In the genomic region with DNA sequence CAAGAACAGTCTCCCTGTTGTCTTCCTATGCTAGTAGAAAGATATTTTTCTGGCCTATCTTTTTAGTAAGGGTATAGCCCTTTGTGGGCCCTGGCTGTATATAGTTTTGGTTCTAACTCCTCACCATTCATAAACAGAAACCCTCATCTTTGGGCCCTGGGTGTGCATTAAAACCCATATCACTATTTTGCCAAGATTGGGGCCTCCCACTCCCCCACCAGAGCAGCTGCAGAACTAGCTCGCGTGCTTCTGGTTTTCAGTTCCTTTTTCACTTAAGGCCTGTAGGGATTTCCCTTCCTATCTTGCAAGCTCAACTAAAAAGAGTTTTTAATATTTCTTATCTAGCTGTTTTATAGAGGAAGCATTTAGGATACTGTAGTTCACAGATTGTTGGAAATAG, we compare ENCODE assay signal across 11 cellular contexts.
A peak's percentile ranks its signal among the peaks of the same experiment; 100 is the strongest.
DNase-seq lines count a peak whose midpoint lies in the region; ATAC-seq and TF ChIP-seq lines count a peak whose summit lies in the region.
"Had no signal": no experiment of that assay in that cellular context is flagged by ENCODE, and none has a peak within 500 bp of the region (broad histone marks: within the 10 kb centered on the region; RNA-seq: fewer than 3 reads in every experiment).

No MANE protein-coding gene starts in this region.

- peak overlapping the region in 1 of 2 donors; percentile 25 for H3K27ac ChIP-seq in right atrium auricular region
- H3K27ac ChIP-seq in transverse colon = peak overlapping the region in 3 of 4 donors; percentile 18 to 51 (median 29)
- no peak overlapping the region for H3K27ac ChIP-seq in RWPE1

- H3K4me1 ChIP-seq in right atrium auricular region = peaks cover 0 to 31% of the 10 kb centered on the region in 2 donors
- peaks cover 0 to 23% (median 6%) of the 10 kb centered on the region in 4 donors for H3K4me1 ChIP-seq in transverse colon

- H3K4me1 Mint-ChIP-seq in activated naive CD4-positive, alpha-beta T cell treated with anti-CD3 and anti-CD28 coated beads, Interleukin-2, amount 10 ng/mL, durations not matched to agents 7 days and 5 days = peaks cover 14% of the 10 kb centered on the region

- H3K27me3 ChIP-seq in right atrium auricular region (no peaks in the 10 kb centered on the region), transverse colon (no peaks in the 10 kb centered on the region)
- H3K27me3 ChIP-seq: body of pancreas had no signal

- H3K4me3 Mint-ChIP-seq in activated naive CD4-positive, alpha-beta T cell treated with anti-CD3 and anti-CD28 coated beads, Interleukin-2, amount 10 ng/mL, durations not matched to agents 7 days and 5 days = no peak overlapping the region
- H3K4me3 Mint-ChIP-seq: CD4-positive, CD25-positive, alpha-beta regulatory T cell had no signal

- no peak for TF ChIP-seq EP300 in transverse colon (IDR thresholded peaks at IDR 0.05; ENCODE audit: low read depth)

- CTCF ChIA-PET in RWPE1 (lab: Yijun Ruan, JAX) = no interaction called here
- CTCF ChIA-PET in activated naive CD4-positive, alpha-beta T cell treated with anti-CD3 and anti-CD28 coated beads, Interleukin-2, amount 10 ng/mL, durations not matched to agents 7 days and 5 days (lab: Charles Lee) = interaction anchor here (1.1 to 1.3 kb wide), 2 partner anchors 227 to 256 kb away, joined by 3 to 5 read pairs; no protein-coding TSS in a partner anchor

- DNase-seq in Right ventricle myocardium superior = no peak
- no peak for DNase-seq in right atrium auricular region (ENCODE audit: low spot score)
- DNase-seq in SIG-M5 (lab: John Stamatoyannopoulos, UW) = peak; percentile 50
- peak; percentile 54 for DNase-seq in transverse colon
- DNase-seq in RWPE1 (ENCODE audit: low spot score) = no peak
- no peak for DNase-seq in ACHN
- DNase-seq in activated naive CD4-positive, alpha-beta T cell treated with anti-CD3 and anti-CD28 coated beads, Interleukin-2, amount 10 ng/mL, durations not matched to agents 7 days and 5 days = no peak
- DNase-seq: NCI-H2081 had no signal

- peaks cover 4% of the 10 kb centered on the region for H3K36me3 Mint-ChIP-seq in activated naive CD4-positive, alpha-beta T cell treated with anti-CD3 and anti-CD28 coated beads, Interleukin-2, amount 10 ng/mL, durations not matched to agents 7 days and 5 days

- H3K4me3 ChIP-seq in right atrium auricular region (no peak overlapping the region), transverse colon (no peak overlapping the region)
- H3K4me3 ChIP-seq: body of pancreas had no signal

- peak; percentile 21 for ATAC-seq in Right ventricle myocardium superior (ENCODE audit: poor library complexity)
- ATAC-seq in HG02973 (IDR thresholded peaks at IDR 0.05; ENCODE audit: unreplicated experiment) = peak; percentile 69
- ATAC-seq: body of pancreas had no signal

- H3K9me3 Mint-ChIP-seq in activated naive CD4-positive, alpha-beta T cell treated with anti-CD3 and anti-CD28 coated beads, Interleukin-2, amount 10 ng/mL, durations not matched to agents 7 days and 5 days = no peaks in the 10 kb centered on the region

- H3K9me3 ChIP-seq in right atrium auricular region = no peaks in the 10 kb centered on the region
- H3K9me3 ChIP-seq in transverse colon = no peaks in the 10 kb centered on the region
- H3K9me3 ChIP-seq: body of pancreas had no signal

- no peak for TF ChIP-seq POLR2A in transverse colon (IDR thresholded peaks at IDR 0.05)

- no peak for TF ChIP-seq CTCF in right atrium auricular region (IDR thresholded peaks at IDR 0.05)
- no peak for TF ChIP-seq CTCF in transverse colon (IDR thresholded peaks at IDR 0.05)
- no peak for TF ChIP-seq CTCF in RWPE1 (conservative IDR thresholded peaks at IDR 0.05; ENCODE audit: low read depth)

- POLR2A ChIA-PET in RWPE1 (lab: Yijun Ruan, JAX; ENCODE audit: low non-redundant PET) = no interaction called here

- 64% methylated on average over 2 of the region's 2 CpGs; no CpG with 5 or more reads in 1 of the 2 donors for WGBS in transverse colon (ENCODE audit: low coverage in 1 of 2), 2 donors

- H3K36me3 ChIP-seq in right atrium auricular region = peaks cover 66% of the 10 kb centered on the region
- peaks cover 0 to 14% (median 0%) of the 10 kb centered on the region in 4 donors for H3K36me3 ChIP-seq in transverse colon

- no peaks in the 10 kb centered on the region for H3K27me3 Mint-ChIP-seq in activated naive CD4-positive, alpha-beta T cell treated with anti-CD3 and anti-CD28 coated beads, Interleukin-2, amount 10 ng/mL, durations not matched to agents 7 days and 5 days
- H3K27me3 Mint-ChIP-seq: CD4-positive, CD25-positive, alpha-beta regulatory T cell had no signal

- intact Hi-C loops in Right ventricle myocardium superior (cut with DNase I) = no loop called here
- intact Hi-C loops in transverse colon (cut with DNase I; ENCODE audit: low total_unique reads) = loop anchor here (10.0 kb wide), 1 partner anchor 106 kb away; the partner anchor contains the start of gene RGL1

- in situ Hi-C loops in transverse colon (cut with MboI; ENCODE audit: low pct_ligation_motif_present in 1 of 4, low pct_unique_long_range_greater_than_20kb in 1 of 4, low sequenced_read_pairs in 3 of 4) = loop anchor here (10.0 to 25.0 kb wide), 3 partner anchors 224 to 449 kb away; partner anchors contain the start of genes APOBEC4 (in 3 of the 4) and SMG7 (in 1 of the 4)
- in situ Hi-C loops in ACHN (cut with HindIII; ENCODE audit: low pct_ligation_motif_present, low pct_unique_long_range_greater_than_20kb, low sequenced_read_pairs) = loop anchor here (25.0 kb wide), 1 partner anchor 249 kb away; the partner anchor contains the start of gene APOBEC4

- H3K27ac Mint-ChIP-seq in activated naive CD4-positive, alpha-beta T cell treated with anti-CD3 and anti-CD28 coated beads, Interleukin-2, amount 10 ng/mL, durations not matched to agents 7 days and 5 days = no peak overlapping the region

Comparison
In these comparisons a context has a peak if more than half of its experiments do, and no peak if none do; other contexts are left out.
1. DNase-seq: peak in SIG-M5 (single experiment) and transverse colon (single experiment); none in Right ventricle myocardium superior (single experiment), right atrium auricular region (single experiment), RWPE1 (single experiment), ACHN (single experiment) and activated naive CD4-positive, alpha-beta T cell treated with anti-CD3 and anti-CD28 coated beads, Interleukin-2, amount 10 ng/mL, durations not matched to agents 7 days and 5 days (single experiment).